In the genomic region with DNA sequence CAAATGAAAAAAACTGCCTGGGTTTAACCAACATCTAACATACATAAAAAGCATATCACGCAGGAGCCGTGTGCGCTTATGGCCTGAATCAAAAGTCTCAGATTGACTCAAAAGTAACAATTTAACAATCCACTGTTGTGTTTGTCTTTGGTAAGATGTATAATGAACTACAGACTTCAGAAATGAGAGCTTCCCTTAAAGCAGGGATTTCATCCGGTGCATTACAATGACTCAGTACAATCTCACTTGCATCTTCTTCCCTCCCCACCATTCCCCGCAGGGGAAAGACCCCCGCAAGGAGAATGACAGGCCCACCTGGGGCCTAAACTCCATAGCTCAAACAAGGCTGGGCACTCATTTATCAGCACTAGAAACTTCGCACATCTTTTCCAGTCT, we compare ENCODE assay signal across 8 cellular contexts. TPM values are rescaled to one million over a fixed set of nuclear protein-coding genes. Genes with fewer than 3 reads are reported as not detected.
DNase-seq lines count a peak whose midpoint lies in the region; ATAC-seq and TF ChIP-seq lines count a peak whose summit lies in the region.

No MANE protein-coding gene starts in this region.

- H3K9me3 Mint-ChIP-seq in MCF 10A (ENCODE audit: unreplicated experiment) (no peaks in the 10 kb centered on the region), memory B cell (no peaks in the 10 kb centered on the region)

- H3K27me3 Mint-ChIP-seq in MCF 10A (ENCODE audit: insufficient read depth, unreplicated experiment) (no peaks in the 10 kb centered on the region), memory B cell (no peaks in the 10 kb centered on the region)

- no peak for TF ChIP-seq POLR2A in thyroid gland (IDR thresholded peaks at IDR 0.05)

- H3K27me3 ChIP-seq in HAP-1 (ENCODE audit: low read depth) (no peaks in the 10 kb centered on the region), thyroid gland (no peaks in the 10 kb centered on the region)

- peak overlapping the region; percentile 79 for H3K4me3 ChIP-seq in HAP-1
- peak overlapping the region; percentile 34 to 82 (median 60) for H3K4me3 ChIP-seq in thyroid gland (replicated peaks in 1 of 3)

- peak overlapping the region; percentile 94 to 96 (median 96) for H3K27ac ChIP-seq in thyroid gland

- no peak for ATAC-seq in memory B cell (ENCODE audit: low read depth)

- H3K4me1 Mint-ChIP-seq in MCF 10A (ENCODE audit: insufficient read depth, unreplicated experiment) = peaks cover 18% of the 10 kb centered on the region
- H3K4me1 Mint-ChIP-seq in memory B cell = peaks cover 34% of the 10 kb centered on the region

- intact Hi-C loops in MCF 10A (cut with micrococcal nuclease) = no loop called here
- intact Hi-C loops in thyroid gland (cut with DNase I) = no loop called here

- H3K36me3 ChIP-seq in HAP-1 (replicated peaks) (peaks cover 16% of the 10 kb centered on the region), thyroid gland (no peaks in the 10 kb centered on the region)

- H3K9me3 ChIP-seq in HAP-1 (0 out of 2 replicates have a peak, but pooled peaks cover 2% of the 10 kb centered on the region), thyroid gland (no peaks in the 10 kb centered on the region)

- H3K27ac Mint-ChIP-seq in MCF 10A (ENCODE audit: low read depth, unreplicated experiment) = peak overlapping the region; percentile 80
- H3K27ac Mint-ChIP-seq in memory B cell = peak overlapping the region; percentile 95

- H3K4me3 Mint-ChIP-seq in MCF 10A (ENCODE audit: unreplicated experiment) = peak overlapping the region; percentile 92
- peak overlapping the region; percentile 93 for H3K4me3 Mint-ChIP-seq in memory B cell

- 27 to 31% methylated on average over 7 of the region's 7 CpGs for WGBS in thyroid gland, 2 donors

- H3K36me3 Mint-ChIP-seq in MCF 10A (ENCODE audit: insufficient read depth, unreplicated experiment) (peaks cover 15% of the 10 kb centered on the region), memory B cell (peaks cover 4% of the 10 kb centered on the region)

- TF ChIP-seq CTCF in MCF 10A (IDR thresholded peaks at IDR 0.05; ENCODE audit: unreplicated experiment) (no peak), thyroid gland (IDR thresholded peaks at IDR 0.05) (no peak)

- TSS peak; percentile 68 for BruUV-seq in MCF 10A (replicated peaks; lab: Mats Ljungman, UMichigan)

- POLR2A ChIA-PET in MCF 10A (lab: Yijun Ruan, JAX) = interaction anchor here (0.5 to 1.6 kb wide), 4 partner anchors 11 to 97 kb away, joined by 3 to 7 read pairs (median 3); no protein-coding TSS in a partner anchor

- CTCF ChIA-PET in MCF 10A (lab: Yijun Ruan, JAX) = interaction anchor here (0.7 to 0.8 kb wide), 2 partner anchors 53 to 144 kb away, joined by 3 read pairs; no protein-coding TSS in a partner anchor

- H3K4me1 ChIP-seq in HAP-1 (peaks cover 17% of the 10 kb centered on the region), thyroid gland (peaks cover 23% of the 10 kb centered on the region in 2 donors)

- in situ Hi-C loops in HAP-1 (cut with MboI; ENCODE audit: low sequenced_read_pairs) = no loop called here

- DNase-seq in NCI-H510A treated with DMSO at 0.1 percent for 48 hours (lab: John Stamatoyannopoulos, UW) (peak; percentile 31), NCI-H510A (lab: John Stamatoyannopoulos, UW) (no peak), HAP-1 (ENCODE audit: low spot score in 2 of 2) (peak in 1 of 2 experiments; percentile 13), NCI-H69 (lab: John Stamatoyannopoulos, UW) (peak; percentile 65), MCF 10A (ENCODE audit: unreplicated experiment) (peak; percentile 33), memory B cell (ENCODE audit: low spot score in 2 of 2) (no peak), thyroid gland (no peak), NAMALWA (ENCODE audit: low spot score) (no peak)

RNA-seq across cellular contexts. Expression of a gene that starts 1.4 kb away (rescaled TPM):
- total RNA-seq in MCF 10A (2022) (109 and 111 TPM in 2 replicates), thyroid gland (100 to 1,000 TPM in 1 of 4 donors, 10 to 100 TPM in 3; 85.1 to 109 (median 92.2) TPM)

Comparison
In these comparisons a context has a peak if more than half of its experiments do, and no peak if none do; other contexts are left out.
1. DNase-seq: peak in NCI-H510A treated with DMSO at 0.1 percent for 48 hours (single experiment), NCI-H69 (single experiment) and MCF 10A (single experiment); none in NCI-H510A (single experiment), memory B cell (0 of 2), thyroid gland (0 of 2) and NAMALWA (single experiment).